16 cellular contexts compared by ENCODE assay signal in the genomic region with DNA sequence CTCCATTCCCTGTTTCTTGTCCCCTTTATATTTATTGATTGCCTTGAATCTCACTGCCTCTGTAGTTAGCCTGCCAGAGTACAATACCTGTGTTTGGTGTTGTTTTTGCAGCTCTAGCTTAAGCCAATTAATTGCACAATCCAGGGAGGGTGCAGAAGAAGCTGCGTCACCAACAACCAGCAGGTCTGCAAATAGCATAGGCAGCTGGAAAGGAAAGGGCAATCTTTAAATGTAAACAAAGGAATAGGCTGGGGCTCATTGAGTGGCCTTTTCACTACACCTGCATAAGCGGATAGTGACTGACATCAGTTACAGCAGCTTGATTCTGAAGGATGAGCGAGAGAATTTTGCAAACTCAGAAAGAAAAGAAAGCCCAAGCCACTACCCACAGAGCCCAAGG.
DNase-seq lines count a peak whose midpoint lies in the region; ATAC-seq and TF ChIP-seq lines count a peak whose summit lies in the region.
"Had no signal": no experiment of that assay in that cellular context is flagged by ENCODE, and none has a peak within 500 bp of the region (broad histone marks: within the 10 kb centered on the region; RNA-seq: fewer than 3 reads in every experiment).

No MANE protein-coding gene starts in this region.

- no peaks in the 10 kb centered on the region for H3K9me3 Mint-ChIP-seq in activated naive CD4-positive, alpha-beta T cell treated with anti-CD3 and anti-CD28 coated beads, Interleukin-2, amount 50 U/mL, for 72 hours
- H3K9me3 Mint-ChIP-seq: activated CD4-positive, alpha-beta T cell treated with anti-CD3 and anti-CD28 coated beads, Interleukin-2, amount 10 ng/mL, durations not matched to agents 7 days and 5 days had no signal

- no peak overlapping the region for H3K27ac Mint-ChIP-seq in activated naive CD4-positive, alpha-beta T cell treated with anti-CD3 and anti-CD28 coated beads, Interleukin-2, amount 50 U/mL, for 72 hours
- H3K27ac Mint-ChIP-seq: activated CD4-positive, alpha-beta T cell treated with anti-CD3 and anti-CD28 coated beads, Interleukin-2, amount 10 ng/mL, durations not matched to agents 7 days and 5 days; activated T-cell treated with anti-CD3 and anti-CD28 coated beads, Interleukin-2, amount 50 U/mL, for 72 hours had no signal

- H3K27ac ChIP-seq in heart right ventricle (no peak overlapping the region), esophagus squamous epithelium (no peak overlapping the region)
- H3K27ac ChIP-seq: C4-2B, left ventricle myocardium inferior had no signal

- ATAC-seq in Right ventricle myocardium superior (ENCODE audit: poor library complexity) = peak; percentile 25
- ATAC-seq in heart right ventricle = no peak
- ATAC-seq in left colon = peak; percentile 50
- ATAC-seq in activated naive CD4-positive, alpha-beta T cell treated with anti-CD3 and anti-CD28 coated beads, Interleukin-2, amount 50 U/mL, for 72 hours = no peak
- ATAC-seq in HG03354 (IDR thresholded peaks at IDR 0.05; ENCODE audit: poor library complexity, severe bottlenecking, unreplicated experiment) = no peak
- ATAC-seq: activated T-cell treated with anti-CD3 and anti-CD28 coated beads, Interleukin-2, amount 50 U/mL, for 72 hours had no signal

- no peak for TF ChIP-seq CTCF in heart right ventricle (IDR thresholded peaks at IDR 0.05)
- TF ChIP-seq CTCF in esophagus squamous epithelium (IDR thresholded peaks at IDR 0.05) = no peak

- H3K27me3 ChIP-seq in heart right ventricle = peaks cover 0 to 27% (median 0%) of the 10 kb centered on the region in 7 donors
- no peaks in the 10 kb centered on the region for H3K27me3 ChIP-seq in esophagus squamous epithelium

- intact Hi-C loops in Right ventricle myocardium superior (cut with DNase I) (no loop called here), heart right ventricle (cut with DNase I) (no loop called here), left colon (cut with DNase I, micrococcal nuclease) (no loop called here), esophagus squamous epithelium (cut with DNase I) (no loop called here)

- H3K4me3 ChIP-seq in heart right ventricle = no peak overlapping the region
- no peak overlapping the region for H3K4me3 ChIP-seq in esophagus squamous epithelium
- H3K4me3 ChIP-seq: left ventricle myocardium inferior had no signal

- no peaks in the 10 kb centered on the region for H3K4me1 ChIP-seq in heart right ventricle
- H3K4me1 ChIP-seq in esophagus squamous epithelium = no peaks in the 10 kb centered on the region
- H3K4me1 ChIP-seq: left ventricle myocardium inferior had no signal

- no peaks in the 10 kb centered on the region for H3K36me3 Mint-ChIP-seq in activated naive CD4-positive, alpha-beta T cell treated with anti-CD3 and anti-CD28 coated beads, Interleukin-2, amount 50 U/mL, for 72 hours

- no peak for TF ChIP-seq POLR2A in esophagus squamous epithelium (IDR thresholded peaks at IDR 0.05)

- H3K36me3 ChIP-seq in heart right ventricle = no peaks in the 10 kb centered on the region
- no peaks in the 10 kb centered on the region for H3K36me3 ChIP-seq in esophagus squamous epithelium
- H3K36me3 ChIP-seq: left ventricle myocardium inferior had no signal

- 60 to 61% methylated on average over 3 of the region's 3 CpGs for WGBS in heart right ventricle, 2 donors
- WGBS in esophagus squamous epithelium, 2 donors = 55 to 60% methylated on average over 1 to 3 of the region's 3 CpGs

- DNase-seq in Right ventricle myocardium superior = no peak
- no peak for DNase-seq in heart right ventricle
- DNase-seq in NCI-H748 (lab: John Stamatoyannopoulos, UW; ENCODE audit: unreplicated experiment) = peak; percentile 97
- no peak for DNase-seq in left colon
- DNase-seq in activated naive CD4-positive, alpha-beta T cell treated with anti-CD3 and anti-CD28 coated beads, Interleukin-2, amount 50 U/mL, for 72 hours (ENCODE audit: low spot score in 2 of 2) = no peak
- DNase-seq in SIG-M5 (lab: John Stamatoyannopoulos, UW) = no peak
- DNase-seq in esophagus squamous epithelium (lab: John Stamatoyannopoulos, UW) = no peak
- DNase-seq: 8988T; activated CD4-positive, alpha-beta T cell treated with anti-CD3 and anti-CD28 coated beads, Interleukin-2, amount 10 ng/mL, durations not matched to agents 7 days and 5 days; activated T-cell treated with anti-CD3 and anti-CD28 coated beads, Interleukin-2, amount 50 U/mL, for 72 hours; KG1; left ventricle myocardium inferior; stimulated activated CD4-positive, alpha-beta T cell treated with anti-CD3 and anti-CD28 coated beads, Interleukin-1b, Interleukin-23, amount 100 ng/mL, for 48 hours; T-helper 9 cell had no signal

- H3K9me3 ChIP-seq in heart right ventricle (no peaks in the 10 kb centered on the region), esophagus squamous epithelium (no peaks in the 10 kb centered on the region)
- H3K9me3 ChIP-seq: left ventricle myocardium inferior had no signal

Comparison
In these comparisons a context has a peak if more than half of its experiments do, and no peak if none do; other contexts are left out.
1. ATAC-seq: peak in Right ventricle myocardium superior (single experiment) and left colon (single experiment); none in heart right ventricle (0 of 8), activated naive CD4-positive, alpha-beta T cell treated with anti-CD3 and anti-CD28 coated beads, Interleukin-2, amount 50 U/mL, for 72 hours (0 of 2) and HG03354 (single experiment).